Comparison of ENCODE assay signal across 10 cellular contexts in the genomic region with DNA sequence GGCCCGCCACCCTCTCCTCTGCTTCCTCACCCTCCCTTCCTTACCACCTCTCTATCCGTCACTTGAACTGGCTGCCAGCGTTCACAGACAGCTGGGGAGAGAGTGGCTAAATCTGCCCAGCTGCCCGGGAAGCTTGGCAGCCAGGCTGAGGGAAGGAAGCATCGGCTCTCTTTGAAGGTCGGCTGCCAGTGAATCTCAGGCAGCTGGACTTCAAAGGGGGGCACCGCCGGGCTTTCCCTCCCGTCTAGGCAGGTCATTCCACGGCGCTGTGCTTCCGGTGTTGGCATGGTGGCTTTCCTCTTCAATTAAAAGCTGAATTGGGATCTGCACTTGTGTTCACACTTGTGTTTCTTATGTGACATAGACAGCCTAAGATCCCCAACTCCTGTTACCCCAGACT.
DNase-seq lines count a peak whose midpoint lies in the region; ATAC-seq lines count a peak whose summit lies in the region.
"Had no signal": no experiment of that assay in that cellular context is flagged by ENCODE, and none has a peak within 500 bp of the region (broad histone marks: within the 10 kb centered on the region; RNA-seq: fewer than 3 reads in every experiment).

No MANE protein-coding gene starts in this region.

- H3K36me3 ChIP-seq in skeletal muscle satellite cell (ENCODE audit: insufficient read depth, low read length): no peaks in the 10 kb centered on the region

- no peaks in the 10 kb centered on the region for H3K27me3 ChIP-seq in skeletal muscle satellite cell (ENCODE audit: control insufficient read depth, insufficient read depth, low read length)

- no peak overlapping the region for H3K4me3 ChIP-seq in skeletal muscle satellite cell (ENCODE audit: low read length)

- peaks cover 32% of the 10 kb centered on the region for H3K4me1 ChIP-seq in skeletal muscle satellite cell (ENCODE audit: control insufficient read depth, insufficient read depth, low read length)

- H3K9me3 ChIP-seq in skeletal muscle satellite cell (replicated peaks; ENCODE audit: low read length): no peaks in the 10 kb centered on the region

- peak overlapping the region; percentile 31 for H3K4me2 ChIP-seq in skeletal muscle satellite cell (ENCODE audit: low read length)

- DNase-seq in NCI-H1105 (lab: John Stamatoyannopoulos, UW) (peak; percentile 39), anterior cingulate cortex (lab: John Stamatoyannopoulos, UW) (peak in 34 of 58 donors; percentile 1 to 47 (median 18)), kidney tubule cell (ENCODE audit: low spot score) (peak; percentile 69), NCI-H1048 (lab: John Stamatoyannopoulos, UW) (no peak)
- DNase-seq: activated CD4-positive, alpha-beta memory T cell treated with anti-CD3 and anti-CD28 coated beads, Interleukin-2, amount 10 ng/mL, durations not matched to agents 7 days and 5 days; KBM-7 had no signal

- H3K9ac ChIP-seq in skeletal muscle satellite cell (ENCODE audit: low read depth, low read length): peak overlapping the region; percentile 7

- ATAC-seq in GM19324 (IDR thresholded peaks at IDR 0.05; ENCODE audit: low FRiP score, unreplicated experiment): no peak
- ATAC-seq in GM18502 (IDR thresholded peaks at IDR 0.05; ENCODE audit: poor library complexity, unreplicated experiment): no peak
- no peak for ATAC-seq in GM19351 (IDR thresholded peaks at IDR 0.05; ENCODE audit: unreplicated experiment)
